10 cellular contexts compared by ENCODE assay signal in the genomic region with DNA sequence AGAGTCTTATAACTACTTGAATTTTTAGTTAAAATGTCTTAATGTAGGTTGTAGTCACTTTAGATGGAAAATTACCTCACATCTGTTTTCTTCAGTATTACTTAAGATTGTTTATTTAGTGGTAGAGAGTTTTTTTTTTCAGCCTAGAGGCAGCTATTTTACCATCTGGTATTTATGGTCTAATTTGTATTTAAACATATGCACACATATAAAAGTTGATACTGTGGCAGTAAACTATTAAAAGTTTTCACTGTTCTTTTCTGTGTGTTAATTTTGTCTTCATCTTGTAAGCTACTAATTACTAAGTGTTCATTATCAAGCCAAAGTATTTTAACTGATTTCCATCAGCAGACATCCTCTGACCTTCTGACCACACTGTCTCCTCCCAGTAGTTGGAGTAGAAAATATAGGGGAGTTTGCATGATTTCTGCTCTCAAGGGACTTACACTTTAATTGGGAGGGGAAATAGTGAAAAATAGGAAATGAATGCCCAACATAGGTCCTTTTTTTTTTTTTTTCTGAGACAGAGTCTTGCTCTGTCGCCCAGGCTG. TPM values are rescaled to one million over a fixed set of nuclear protein-coding genes. Genes with fewer than 3 reads are reported as not detected.
DNase-seq lines count a peak whose midpoint lies in the region; ATAC-seq, FAIRE-seq and TF ChIP-seq lines count a peak whose summit lies in the region.
"Had no signal": no experiment of that assay in that cellular context is flagged by ENCODE, and none has a peak within 500 bp of the region (broad histone marks: within the 10 kb centered on the region; RNA-seq: fewer than 3 reads in every experiment).

No MANE protein-coding gene starts in this region.

- peak; percentile 96 for FAIRE-seq in endometrium (lab: Jason Lieb, UNC)

- peaks cover 42% of the 10 kb centered on the region for H3K79me2 ChIP-seq in OCI-LY7 (ENCODE audit: insufficient read depth, low read depth, low read length)

- no peaks in the 10 kb centered on the region for H3K9me3 ChIP-seq in left ventricle myocardium inferior (replicated peaks)
- no peaks in the 10 kb centered on the region for H3K9me3 ChIP-seq in OCI-LY7 (ENCODE audit: low read length)
- no peaks in the 10 kb centered on the region for H3K9me3 ChIP-seq in transverse colon
- no peaks in the 10 kb centered on the region for H3K9me3 ChIP-seq in mucosa of descending colon

- TF ChIP-seq CTCF in left ventricle myocardium inferior (IDR thresholded peaks at IDR 0.05; ENCODE audit: borderline replicate concordance) (no peak), OCI-LY7 (conservative IDR thresholded peaks at IDR 0.05; ENCODE audit: low read length) (no peak), transverse colon (IDR thresholded peaks at IDR 0.05) (no peak), mucosa of descending colon (IDR thresholded peaks at IDR 0.05) (no peak)

- H3K27me3 ChIP-seq in left ventricle myocardium inferior (ENCODE audit: low read depth): peaks cover 98% of the 10 kb centered on the region
- peaks cover 11% of the 10 kb centered on the region for H3K27me3 ChIP-seq in transverse colon

- ATAC-seq in left ventricle myocardium superior (no peak), GM19023 (IDR thresholded peaks at IDR 0.05; ENCODE audit: unreplicated experiment) (no peak), mucosa of descending colon (no peak)

- no peak for TF ChIP-seq POLR2A in transverse colon (IDR thresholded peaks at IDR 0.05)

- no peak overlapping the region for H3K4me3 ChIP-seq in left ventricle myocardium inferior
- H3K4me3 ChIP-seq in OCI-LY7 (ENCODE audit: low read depth, low read length, poor library complexity, severe bottlenecking): peak overlapping the region; percentile 87
- no peak overlapping the region for H3K4me3 ChIP-seq in transverse colon
- H3K4me3 ChIP-seq in mucosa of descending colon: no peak overlapping the region
- H3K4me3 ChIP-seq: dorsolateral prefrontal cortex had no signal

- H3K9me2 ChIP-seq in OCI-LY7 (ENCODE audit: insufficient read depth, low read length): no peaks in the 10 kb centered on the region

- 76% methylated on average over 1 of the region's 1 CpG; no CpG with 5 or more reads in 1 of the 2 donors for WGBS in transverse colon (ENCODE audit: low coverage in 1 of 2), 2 donors

- H3K4me1 ChIP-seq in left ventricle myocardium inferior (peaks cover 38% of the 10 kb centered on the region), OCI-LY7 (ENCODE audit: insufficient read depth, low read length, poor library complexity, severe bottlenecking) (peaks cover 64% of the 10 kb centered on the region), transverse colon (peaks cover 0 to 26% (median 4%) of the 10 kb centered on the region in 4 donors), mucosa of descending colon (ENCODE audit: low read depth) (peaks cover 5% of the 10 kb centered on the region)

- TF ChIP-seq EP300 in transverse colon (IDR thresholded peaks at IDR 0.05; ENCODE audit: low read depth): no peak

- H3K36me3 ChIP-seq in left ventricle myocardium inferior: no peaks in the 10 kb centered on the region
- peaks cover 36% of the 10 kb centered on the region for H3K36me3 ChIP-seq in OCI-LY7 (ENCODE audit: insufficient read depth, low read length)
- H3K36me3 ChIP-seq in transverse colon: no peaks in the 10 kb centered on the region
- no peaks in the 10 kb centered on the region for H3K36me3 ChIP-seq in mucosa of descending colon (ENCODE audit: low read depth)

- H3K4me2 ChIP-seq in OCI-LY7 (ENCODE audit: low read length): peak overlapping the region; percentile 91

- CTCF ChIA-PET in OCI-LY7 (lab: Charles Lee; ENCODE audit: unreplicated experiment): no interaction called here

- peak overlapping the region; percentile 64 for H3K27ac ChIP-seq in left ventricle myocardium inferior (replicated peaks)
- H3K27ac ChIP-seq in OCI-LY7 (ENCODE audit: low read depth, low read length, poor library complexity, severe bottlenecking): peak overlapping the region; percentile 57
- H3K27ac ChIP-seq in transverse colon: peak overlapping the region in 3 of 4 donors; percentile 15 to 50 (median 41)

- peaks cover 32% of the 10 kb centered on the region for H4K20me1 ChIP-seq in OCI-LY7 (ENCODE audit: insufficient read depth, low read length)

- no TSS peak for BruUV-seq in OCI-LY7 (replicated peaks; lab: Mats Ljungman, UMichigan)

- POLR2A ChIA-PET in OCI-LY7 (lab: Charles Lee): no interaction called here

- no peak overlapping the region for H2AFZ ChIP-seq in OCI-LY7 (ENCODE audit: low read length)

- in situ Hi-C loops in transverse colon (cut with MboI; ENCODE audit: low pct_ligation_motif_present in 1 of 4, low pct_unique_long_range_greater_than_20kb in 1 of 4, low sequenced_read_pairs in 3 of 4): no loop called here

- intact Hi-C loops in left ventricle myocardium inferior (cut with micrococcal nuclease): no loop called here
- intact Hi-C loops in left ventricle myocardium superior (cut with micrococcal nuclease): no loop called here
- intact Hi-C loops in OCI-LY7 (cut with micrococcal nuclease; ENCODE audit: unreplicated experiment): loop anchor here (5.0 kb wide), 1 partner anchor 53 kb away; no protein-coding TSS in a partner anchor
- intact Hi-C loops in transverse colon (cut with DNase I; ENCODE audit: low total_unique reads): no loop called here
- intact Hi-C loops in mucosa of descending colon (cut with DNase I, micrococcal nuclease): no loop called here

- no peak for DNase-seq in left ventricle myocardium inferior
- DNase-seq in left ventricle myocardium superior: no peak
- no peak for DNase-seq in OCI-LY7 (ENCODE audit: low spot score)
- DNase-seq in transverse colon: no peak
- no peak for DNase-seq in stimulated activated CD4-positive, alpha-beta T cell treated with anti-CD3 and anti-CD28 coated beads, Interleukin-4, amount 100 ng/mL, for 1 hour
- DNase-seq in mucosa of descending colon: no peak
- DNase-seq: dorsolateral prefrontal cortex, NCI-H2227 treated with DMSO at 0.1 percent for 48 hours had no signal

RNA-seq across cellular contexts. Expression of a gene that starts 4.3 kb away (rescaled TPM):
- total RNA-seq in left ventricle myocardium inferior: 0.58 TPM
- 0.20 TPM for total RNA-seq in left ventricle myocardium superior
- total RNA-seq in OCI-LY7 (2014; rRNA removed; shearing (Covaris generic)): 22.9 and 25.4 TPM in 2 replicates
- total RNA-seq in OCI-LY7 (2022): 21.1 and 23.3 TPM in 2 replicates
- total RNA-seq in transverse colon: 10 to 100 TPM in 1 of 4 donors, 1 to 10 TPM in 1, under 1 TPM in 1, not detected in 1; 0.82 to 66.5 (median 3.5) TPM
- 1 to 10 TPM; 1.2 to 2.2 (median 2.1) TPM for total RNA-seq in mucosa of descending colon
